Comparison of ENCODE assay signal across 14 cellular contexts in the genomic region with DNA sequence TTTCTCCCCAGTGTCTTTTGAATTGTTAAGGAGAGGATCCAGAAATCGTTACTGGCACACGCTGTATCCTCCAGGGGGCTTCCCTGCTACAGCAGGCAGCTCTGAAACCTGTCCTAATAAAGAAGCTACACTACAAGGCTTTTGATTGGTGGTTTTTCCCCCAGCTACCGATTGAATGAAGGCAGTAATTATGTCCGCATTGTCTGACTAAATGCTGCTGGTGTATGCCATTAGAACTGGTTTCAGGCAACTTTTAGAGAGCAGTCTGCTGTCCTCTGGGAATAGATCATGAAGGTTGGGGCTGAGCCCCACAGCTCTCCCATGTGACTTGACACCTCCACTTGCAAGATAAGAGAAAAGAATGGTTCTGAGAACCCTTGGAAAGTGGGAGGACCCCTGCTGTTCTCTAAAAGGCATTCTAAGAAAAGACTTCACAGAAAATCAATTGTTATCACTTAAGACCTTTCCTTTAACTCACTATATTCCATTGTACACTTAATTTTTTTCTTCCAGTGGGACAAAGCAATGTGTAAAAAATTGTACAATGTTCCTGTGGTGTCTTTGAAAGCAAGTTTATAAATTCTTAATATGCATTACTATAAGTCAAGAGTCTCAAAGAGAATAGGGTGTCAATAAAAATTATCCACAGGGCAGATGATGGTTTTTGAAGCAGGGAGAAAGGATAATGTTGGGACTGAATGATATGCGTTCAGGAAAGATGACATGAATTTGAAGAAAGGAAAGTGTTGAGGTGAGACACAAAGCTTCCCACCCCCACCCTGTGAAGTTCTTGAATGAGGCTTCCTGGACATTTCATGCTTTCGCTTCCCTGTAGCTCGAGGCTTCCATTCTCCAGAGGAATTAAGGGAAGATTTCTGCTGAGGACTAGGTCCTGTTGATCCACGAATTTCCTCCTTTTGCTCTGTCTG. TPM values are rescaled to one million over a fixed set of nuclear protein-coding genes. Genes with fewer than 3 reads are reported as not detected.
DNase-seq lines count a peak whose midpoint lies in the region; ATAC-seq and TF ChIP-seq lines count a peak whose summit lies in the region.
"Had no signal": no experiment of that assay in that cellular context is flagged by ENCODE, and none has a peak within 500 bp of the region (broad histone marks: within the 10 kb centered on the region; RNA-seq: fewer than 3 reads in every experiment).

No MANE protein-coding gene starts in this region.

- in situ Hi-C loops in G401 (cut with HindIII; ENCODE audit: low sequenced_read_pairs) (no loop called here), ACHN (cut with HindIII; ENCODE audit: low pct_ligation_motif_present, low pct_unique_long_range_greater_than_20kb, low sequenced_read_pairs) (no loop called here)

- peak; percentile 8 for TF ChIP-seq CTCF in RWPE2 (IDR thresholded peaks at IDR 0.05; ENCODE audit: poor library complexity, severe bottlenecking)

- no peaks in the 10 kb centered on the region for H3K4me1 ChIP-seq in RWPE2 (ENCODE audit: insufficient read depth, poor library complexity, severe bottlenecking)
- H3K4me1 ChIP-seq in iPS-15b (ENCODE audit: control insufficient read depth, insufficient read depth, low read length): peaks cover 15% of the 10 kb centered on the region

- no peaks in the 10 kb centered on the region for H3K36me3 Mint-ChIP-seq in activated T-cell treated with anti-CD3 and anti-CD28 coated beads, Interleukin-2, amount 50 U/mL, for 72 hours (ENCODE audit: insufficient read depth in 2 of 2)
- H3K36me3 Mint-ChIP-seq: memory B cell had no signal

- no peak overlapping the region for H3K4me3 ChIP-seq in RWPE2 (ENCODE audit: severe bottlenecking)
- no peak overlapping the region for H3K4me3 ChIP-seq in iPS-15b (ENCODE audit: low read depth, low read length)
- H3K4me3 ChIP-seq: thoracic aorta had no signal

- H3K27ac Mint-ChIP-seq in activated T-cell treated with anti-CD3 and anti-CD28 coated beads, Interleukin-2, amount 50 U/mL, for 72 hours: no peak overlapping the region
- H3K27ac Mint-ChIP-seq: memory B cell had no signal

- H3K36me3 ChIP-seq in RWPE2 (ENCODE audit: low read depth) (no peaks in the 10 kb centered on the region), iPS-15b (ENCODE audit: control insufficient read depth, insufficient read depth, low read length) (no peaks in the 10 kb centered on the region)
- H3K36me3 ChIP-seq: thoracic aorta had no signal

- ATAC-seq in RWPE2 (ENCODE audit: low read depth): no peak; the same call in 2 of the 3 replicates
- ATAC-seq in activated T-cell treated with anti-CD3 and anti-CD28 coated beads, Interleukin-2, amount 50 U/mL, for 72 hours (replicated peaks in 1 of 2): no peak
- ATAC-seq in HG03521 (IDR thresholded peaks at IDR 0.05; ENCODE audit: unreplicated experiment): no peak

- H3K4me1 Mint-ChIP-seq in activated T-cell treated with anti-CD3 and anti-CD28 coated beads, Interleukin-2, amount 50 U/mL, for 72 hours (ENCODE audit: low read depth): no peaks in the 10 kb centered on the region
- H3K4me1 Mint-ChIP-seq: central memory CD8-positive, alpha-beta T cell; memory B cell had no signal

- DNase-seq in G401 (ENCODE audit: low spot score) (peak; percentile 19), Kasumi-1 (lab: John Stamatoyannopoulos, UW) (peak; percentile 14 to 27), RWPE2 (ENCODE audit: low spot score) (no peak), ACHN (no peak), SIG-M5 treated with dmso at 0.1 percent for 504 hours (lab: John Stamatoyannopoulos, UW; ENCODE audit: unreplicated experiment) (no peak)
- no peak for DNase-seq in activated T-cell treated with anti-CD3 and anti-CD28 coated beads, Interleukin-2, amount 50 U/mL, for 72 hours
- DNase-seq: MM.1S had no signal

- H3K27ac ChIP-seq in RWPE2 (ENCODE audit: poor library complexity, severe bottlenecking): no peak overlapping the region
- H3K27ac ChIP-seq: thoracic aorta had no signal

- H3K27me3 Mint-ChIP-seq in activated T-cell treated with anti-CD3 and anti-CD28 coated beads, Interleukin-2, amount 50 U/mL, for 72 hours (ENCODE audit: low read depth): peaks cover 7% of the 10 kb centered on the region

- H3K27me3 ChIP-seq in RWPE2 (ENCODE audit: insufficient read depth, poor library complexity, severe bottlenecking): no peaks in the 10 kb centered on the region
- H3K27me3 ChIP-seq in iPS-15b (ENCODE audit: control insufficient read depth, insufficient read depth, low read length): no peaks in the 10 kb centered on the region

- peak overlapping the region; percentile 18 for H3K9ac ChIP-seq in iPS-15b (ENCODE audit: low read depth, low read length)

- H3K9me3 Mint-ChIP-seq in activated T-cell treated with anti-CD3 and anti-CD28 coated beads, Interleukin-2, amount 50 U/mL, for 72 hours: peaks cover 0 to 8% of the 10 kb centered on the region in 2 donors

- no peaks in the 10 kb centered on the region for H3K9me3 ChIP-seq in RWPE2 (ENCODE audit: severe bottlenecking)
- H3K9me3 ChIP-seq in iPS-15b (ENCODE audit: control insufficient read depth, insufficient read depth, low read length): peaks cover 3% of the 10 kb centered on the region
- H3K9me3 ChIP-seq: thoracic aorta had no signal

- no peak overlapping the region for H3K4me3 Mint-ChIP-seq in activated T-cell treated with anti-CD3 and anti-CD28 coated beads, Interleukin-2, amount 50 U/mL, for 72 hours
- H3K4me3 Mint-ChIP-seq: central memory CD8-positive, alpha-beta T cell; memory B cell had no signal

RNA-seq across cellular contexts. Expression of a gene that starts 53.0 kb away (rescaled TPM):
- total RNA-seq in G401 (2014; rRNA removed; shearing (Covaris generic)): not detected in 2 replicates
- total RNA-seq in activated T-cell treated with anti-CD3 and anti-CD28 coated beads, Interleukin-2, amount 50 U/mL, for 72 hours: not detected
- total RNA-seq: fibroblast of villous mesenchyme, renal cortical epithelial cell, thoracic aorta had no signal

Comparison
In these comparisons a context has a peak if more than half of its experiments do, and no peak if none do; other contexts are left out.
1. DNase-seq: peak in G401 (single experiment) and Kasumi-1 (2 of 2); none in RWPE2 (single experiment), ACHN (single experiment), activated T-cell treated with anti-CD3 and anti-CD28 coated beads, Interleukin-2, amount 50 U/mL, for 72 hours (0 of 2) and SIG-M5 treated with dmso at 0.1 percent for 504 hours (single experiment).